ENCODE assay signal across 8 cellular contexts in genomic region chr17:8041249-8041928, GRCh38. TPM values are rescaled to one million over a fixed set of nuclear protein-coding genes. Genes with fewer than 3 reads are reported as not detected.
DNase-seq lines count a peak whose midpoint lies in the region; ATAC-seq and TF ChIP-seq lines count a peak whose summit lies in the region.

No MANE protein-coding gene starts in this region.

- H3K27ac ChIP-seq in CD8-positive, alpha-beta T cell (ENCODE audit: low read depth, low read length): no peak overlapping the region
- H3K27ac ChIP-seq in PC-3 (ENCODE audit: low read length) (no peak overlapping the region), adrenal gland (peak overlapping the region in 2 of 5 donors; percentile 6 to 27), gastrocnemius medialis (peak overlapping the region; percentile 54 to 61 (median 58))

- DNase-seq in CD8-positive, alpha-beta T cell: peak in 4 of 7 experiments; percentile 24 to 43 (median 26)
- peak; percentile 65 for DNase-seq in HCEC 1CT
- peak; percentile 72 for DNase-seq in PC-3
- peak in 2 of 7 donors; percentile 46 to 47 for DNase-seq in adrenal gland
- no peak for DNase-seq in left ventricle myocardium superior
- DNase-seq in gastrocnemius medialis: peak in 1 of 2 donors; percentile 21

- no peak overlapping the region for H3K4me3 ChIP-seq in CD8-positive, alpha-beta T cell (ENCODE audit: low read depth, low read length)
- no peak overlapping the region for H3K4me3 ChIP-seq in PC-3 (ENCODE audit: low read length)
- H3K4me3 ChIP-seq in adrenal gland: no peak overlapping the region
- peak overlapping the region in 1 of 4 donors; percentile 15 for H3K4me3 ChIP-seq in gastrocnemius medialis

- in situ Hi-C loops in gastrocnemius medialis (cut with MboI; ENCODE audit: low sequenced_read_pairs in 4 of 4): no loop called here

- no TSS peak for BruUV-seq in PC-3 (replicated peaks; lab: Mats Ljungman, UMichigan)

- no peak overlapping the region for H3K9ac ChIP-seq in PC-3 (ENCODE audit: low read length)

- H2AFZ ChIP-seq in PC-3 (ENCODE audit: low read length): no peak overlapping the region

- ATAC-seq in CD8-positive, alpha-beta T cell: peak; percentile 59
- ATAC-seq in PC-3 (peak; percentile 70), left ventricle myocardium superior (peak; percentile 84), gastrocnemius medialis (peak; percentile 90 to 92), GM21390 (IDR thresholded peaks at IDR 0.05; ENCODE audit: unreplicated experiment) (no peak), HG03159 (IDR thresholded peaks at IDR 0.05; ENCODE audit: unreplicated experiment) (no peak)

- H3K27me3 ChIP-seq in CD8-positive, alpha-beta T cell (ENCODE audit: insufficient read depth, low read length): no peaks in the 10 kb centered on the region
- H3K27me3 ChIP-seq in PC-3 (ENCODE audit: low read length) (no peaks in the 10 kb centered on the region), adrenal gland (peaks cover 5% of the 10 kb centered on the region), gastrocnemius medialis (peaks cover 15 to 26% (median 15%) of the 10 kb centered on the region in 3 donors)

- no peak for TF ChIP-seq POLR2A in adrenal gland (IDR thresholded peaks at IDR 0.05)
- peak in 1 of 2 donors; percentile 10 for TF ChIP-seq POLR2A in gastrocnemius medialis (IDR thresholded peaks at IDR 0.05)

- peak; percentile 59 for TF ChIP-seq CTCF in CD8-positive, alpha-beta T cell (IDR thresholded peaks at IDR 0.05)
- TF ChIP-seq CTCF in PC-3 (conservative IDR thresholded peaks at IDR 0.05; ENCODE audit: low read depth, low read length) (peak; percentile 76), adrenal gland (IDR thresholded peaks at IDR 0.05) (peak; percentile 28 to 55 (median 46)), gastrocnemius medialis (IDR thresholded peaks at IDR 0.05 in 4 of 5, conservative IDR thresholded peaks at IDR 0.05 in 1 of 5) (peak; percentile 28 to 54 (median 40))

- H3K36me3 ChIP-seq in CD8-positive, alpha-beta T cell (ENCODE audit: insufficient read depth, low read length): no peaks in the 10 kb centered on the region
- H3K36me3 ChIP-seq in PC-3 (ENCODE audit: low read depth, low read length) (no peaks in the 10 kb centered on the region), adrenal gland (replicated peaks in 1 of 2) (no peaks in the 10 kb centered on the region), gastrocnemius medialis (no peaks in the 10 kb centered on the region)

- H3K4me3 Mint-ChIP-seq in CD8-positive, alpha-beta T cell: no peak overlapping the region

- POLR2A ChIA-PET in CD8-positive, alpha-beta T cell (lab: Charles Lee): no interaction called here
- POLR2A ChIA-PET in PC-3 (lab: Charles Lee; ENCODE audit: unreplicated experiment): no interaction called here

- H4K20me1 ChIP-seq in PC-3 (ENCODE audit: low read length): no peaks in the 10 kb centered on the region

- no peaks in the 10 kb centered on the region for H3K9me3 Mint-ChIP-seq in CD8-positive, alpha-beta T cell

- H3K36me3 Mint-ChIP-seq in CD8-positive, alpha-beta T cell: no peaks in the 10 kb centered on the region

- WGBS in adrenal gland, 4 donors: 55 to 74% (median 68%) methylated on average over 8 of the region's 8 CpGs

- H3K4me1 ChIP-seq in CD8-positive, alpha-beta T cell (ENCODE audit: insufficient read depth, low read length): peaks cover 4% of the 10 kb centered on the region
- 0 out of 2 replicates have a peak, but pooled peaks cover 5% of the 10 kb centered on the region for H3K4me1 ChIP-seq in PC-3 (ENCODE audit: insufficient read depth, low read length)
- no peaks in the 10 kb centered on the region for H3K4me1 ChIP-seq in adrenal gland (replicated peaks in 1 of 2)
- peaks cover 3 to 9% of the 10 kb centered on the region in 2 donors for H3K4me1 ChIP-seq in gastrocnemius medialis

- intact Hi-C loops in CD8-positive, alpha-beta T cell (cut with DNase I, micrococcal nuclease): loop anchor here (1.0 kb wide), 2 partner anchors 128 to 298 kb away; no protein-coding TSS in a partner anchor
- intact Hi-C loops in PC-3 (cut with micrococcal nuclease) (loop anchor here (1.0 kb wide), 3 partner anchors 24 to 128 kb away; no protein-coding TSS in a partner anchor), adrenal gland (cut with DNase I) (no loop called here), left ventricle myocardium superior (cut with micrococcal nuclease) (loop anchor here (10.0 kb wide), 1 partner anchor 127 kb away; the partner anchor contains the start of gene RNF227), gastrocnemius medialis (cut with DNase I; ENCODE audit: low total_unique reads) (loop anchor here (1.0 to 5.0 kb wide), 2 partner anchors 131 to 179 kb away; no protein-coding TSS in a partner anchor)

- peaks cover 22% of the 10 kb centered on the region for H3K27me3 Mint-ChIP-seq in CD8-positive, alpha-beta T cell (ENCODE audit: low read depth)

- no peak overlapping the region for H3K4me2 ChIP-seq in PC-3 (ENCODE audit: low read length)

- H3K4me1 Mint-ChIP-seq in CD8-positive, alpha-beta T cell (ENCODE audit: low read depth): peaks cover 2% of the 10 kb centered on the region

- no peaks in the 10 kb centered on the region for H3K9me2 ChIP-seq in PC-3 (replicated peaks; ENCODE audit: low read length)

- H3K79me2 ChIP-seq in PC-3 (ENCODE audit: low read length): no peaks in the 10 kb centered on the region

- H3F3A ChIP-seq in PC-3 (ENCODE audit: low read length, unreplicated experiment): no peaks in the 10 kb centered on the region

- H3K9me3 ChIP-seq in CD8-positive, alpha-beta T cell (ENCODE audit: low read length): no peaks in the 10 kb centered on the region
- H3K9me3 ChIP-seq in PC-3 (ENCODE audit: low read length) (no peaks in the 10 kb centered on the region), adrenal gland (replicated peaks in 1 of 3) (no peaks in the 10 kb centered on the region), gastrocnemius medialis (no peaks in the 10 kb centered on the region)

- H3K27ac Mint-ChIP-seq in CD8-positive, alpha-beta T cell: no peak overlapping the region

- CTCF ChIA-PET in CD8-positive, alpha-beta T cell (lab: Charles Lee): interaction anchor here (0.7 to 2.8 kb wide), 24 partner anchors 9 to 298 kb away, joined by 3 to 15 read pairs (median 4); partner anchors contain the start of gene RNF227
- CTCF ChIA-PET in PC-3 (lab: Charles Lee): interaction anchor here (0.6 to 1.7 kb wide), 10 partner anchors 15 to 128 kb away, joined by 3 to 16 read pairs (median 8); no protein-coding TSS in a partner anchor

RNA-seq across cellular contexts. Expression of gene ALOX15B, which starts 2.5 kb away (rescaled TPM):
- total RNA-seq in CD8-positive, alpha-beta T cell: not detected
- total RNA-seq in PC-3 (2014; rRNA removed): not detected in 2 replicates
- total RNA-seq in adrenal gland: 1 to 10 TPM; 2.0 to 9.8 (median 4.6) TPM
- 1 to 10 TPM; 1.1 to 5.8 (median 2.0) TPM for polyA plus RNA-seq in adrenal gland
- total RNA-seq in left ventricle myocardium superior: not detected
- 1 to 10 TPM in 1 of 4 donors, under 1 TPM in 3; 0.15 to 1.0 (median 0.69) TPM for total RNA-seq in gastrocnemius medialis

RNA-seq across cellular contexts. Expression of gene GUCY2D, which starts 39.0 kb away (rescaled TPM):
- total RNA-seq in CD8-positive, alpha-beta T cell: not detected
- total RNA-seq in PC-3 (2014; rRNA removed) (0.12 TPM in 1 of 2 replicates, not detected in the other), adrenal gland (not detected), left ventricle myocardium superior (not detected), gastrocnemius medialis (not detected)
- not detected for polyA plus RNA-seq in adrenal gland

RNA-seq across cellular contexts. Expression of gene ALOX12B, which starts 46.1 kb away (rescaled TPM):
- total RNA-seq in CD8-positive, alpha-beta T cell: under 1 TPM in 1 of 2 experiments, not detected in 1; 0.68 TPM
- total RNA-seq in PC-3 (2014; rRNA removed): 0.55 and 1.2 TPM in 2 replicates
- not detected for total RNA-seq in adrenal gland
- not detected for polyA plus RNA-seq in adrenal gland
- total RNA-seq in left ventricle myocardium superior: not detected
- not detected for total RNA-seq in gastrocnemius medialis

Comparison
In these comparisons a context has a peak if more than half of its experiments do, and no peak if none do; other contexts are left out.
1. ATAC-seq: peak in CD8-positive, alpha-beta T cell (single experiment), PC-3 (single experiment), left ventricle myocardium superior (single experiment) and gastrocnemius medialis (2 of 2); none in GM21390 (single experiment) and HG03159 (single experiment).
2. H3K27ac ChIP-seq: peak in gastrocnemius medialis (4 of 4); none in CD8-positive, alpha-beta T cell (single experiment) and PC-3 (single experiment).
3. intact Hi-C loops: an anchor here in CD8-positive, alpha-beta T cell (1.0 kb wide), PC-3 (1.0 kb wide), left ventricle myocardium superior (10.0 kb wide) and gastrocnemius medialis (1.0 to 5.0 kb wide); none called in adrenal gland.
4. Peak in every context shown above with its lines, with median percentiles within 50 percentile points of each other: CTCF ChIP-seq.